ENCODE assay signal across 25 cellular contexts in the genomic region with DNA sequence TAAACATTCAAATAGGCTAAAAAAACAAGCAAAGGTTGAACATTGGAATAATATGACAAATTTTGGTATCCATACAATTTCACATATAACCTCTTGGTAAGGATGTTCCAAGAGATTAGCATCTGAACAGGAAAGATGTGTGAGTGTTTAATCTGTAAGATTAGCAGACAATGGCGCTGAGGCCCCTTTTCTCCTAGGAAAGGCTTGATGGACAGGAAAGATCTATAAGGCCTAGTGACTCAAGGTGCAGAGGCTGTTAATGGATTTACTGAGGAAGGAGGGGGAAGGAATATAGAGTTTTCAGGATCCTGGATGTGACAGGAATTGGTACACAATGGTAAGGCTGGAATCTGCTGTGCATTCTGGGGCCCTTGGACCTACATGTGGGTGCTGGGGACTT.
"Had no signal": no experiment of that assay in that cellular context is flagged by ENCODE, and none has a peak within 500 bp of the region (broad histone marks: within the 10 kb centered on the region; RNA-seq: fewer than 3 reads in every experiment).

No MANE protein-coding gene starts in this region.

- DNase-seq: dermis blood vessel endothelial cell; effector memory CD4-positive, alpha-beta T cell; erythroblast; esophagus squamous epithelium; foreskin melanocyte; glutamatergic neuron; heart right ventricle; hippocampal formation; left cardiac atrium; left lung; mesenchymal stem cell; mucosa of descending colon; naive B cell; occipital lobe; ovary; posterior cingulate gyrus; psoas muscle; right lobe of liver; small intestine; stimulated activated CD4-positive, alpha-beta T cell treated with anti-CD3 and anti-CD28 coated beads, Interleukin-15, amount 100 ng/mL, for 24 hours; stimulated activated CD4-positive, alpha-beta T cell treated with anti-CD3 and anti-CD28 coated beads, Interleukin-2, amount 100 ng/mL, for 48 hours; stimulated activated naive B cell treated with anti-CD40 and anti-IgM and Interleukin-4, amounts not matched to agents 10 μg/mL and 1 μg/mL and 100 μg/mL, for 72 hours; transverse colon had no signal

- H3K9me3 ChIP-seq: esophagus squamous epithelium, heart right ventricle, left lung, mucosa of descending colon, ovary, psoas muscle, right lobe of liver, transverse colon, vagina had no signal

- H3K27ac ChIP-seq: coronary artery, esophagus squamous epithelium, heart right ventricle, left lung, ovary, psoas muscle, right lobe of liver, transverse colon, vagina had no signal

- H3K27me3 ChIP-seq: left lung, ovary, right lobe of liver, transverse colon, vagina had no signal

- H3K36me3 ChIP-seq: esophagus squamous epithelium, heart right ventricle, left lung, ovary, right lobe of liver, transverse colon, vagina had no signal

- H3K4me1 ChIP-seq: heart right ventricle, left lung, psoas muscle, right lobe of liver, transverse colon, vagina had no signal

- H3K4me3 ChIP-seq: coronary artery, esophagus squamous epithelium, heart right ventricle, left lung, mucosa of descending colon, ovary, psoas muscle, right lobe of liver, transverse colon, vagina had no signal
